Comparison of ENCODE assay signal across 12 cellular contexts in genomic region chr12:49552014-49552413, GRCh38. TPM values are rescaled to one million over a fixed set of nuclear protein-coding genes. Genes with fewer than 3 reads are reported as not detected.
DNase-seq lines count a peak whose midpoint lies in the region; ATAC-seq and TF ChIP-seq lines count a peak whose summit lies in the region.
"Had no signal": no experiment of that assay in that cellular context is flagged by ENCODE, and none has a peak within 500 bp of the region (broad histone marks: within the 10 kb centered on the region; RNA-seq: fewer than 3 reads in every experiment).

No MANE protein-coding gene starts in this region.

- BruUV-seq in MCF 10A (replicated peaks; lab: Mats Ljungman, UMichigan) = no TSS peak

- intact Hi-C loops in MCF 10A (cut with micrococcal nuclease) = loop anchor here (2.0 kb wide), 1 partner anchor 29 kb away; no protein-coding TSS in a partner anchor
- intact Hi-C loops in right cardiac atrium (cut with DNase I) = no loop called here

- H3K9me3 Mint-ChIP-seq in MCF 10A (ENCODE audit: unreplicated experiment) (no peaks in the 10 kb centered on the region), T-cell (no peaks in the 10 kb centered on the region)
- H3K9me3 Mint-ChIP-seq in activated naive CD8-positive, alpha-beta T cell treated with anti-CD3 and anti-CD28 coated beads for 36 hours = no peaks in the 10 kb centered on the region
- H3K9me3 Mint-ChIP-seq: activated T-cell treated with anti-CD3 and anti-CD28 coated beads, Interleukin-2, amount 50 U/mL, for 24 hours; neural crest cell had no signal

- CTCF ChIA-PET in MCF 10A (lab: Yijun Ruan, JAX) (interaction anchor here (1.0 to 4.8 kb wide), 6 partner anchors 19 to 255 kb away, joined by 4 to 34 read pairs (median 6); no protein-coding TSS in a partner anchor), T-cell (lab: Charles Lee) (interaction anchor here in 1 of 2 donors (1.2 kb wide), 1 partner anchor 31 kb away, joined by 3 read pairs; no protein-coding TSS in a partner anchor)

- H3K27me3 Mint-ChIP-seq in MCF 10A (ENCODE audit: insufficient read depth, unreplicated experiment) (peaks cover 15% of the 10 kb centered on the region), T-cell (peaks cover 0 to 22% of the 10 kb centered on the region in 2 donors)
- no peaks in the 10 kb centered on the region for H3K27me3 Mint-ChIP-seq in activated naive CD8-positive, alpha-beta T cell treated with anti-CD3 and anti-CD28 coated beads for 36 hours

- no peak overlapping the region for H3K27ac Mint-ChIP-seq in MCF 10A (ENCODE audit: low read depth, unreplicated experiment)
- H3K27ac Mint-ChIP-seq in T-cell = no peak overlapping the region
- no peak overlapping the region for H3K27ac Mint-ChIP-seq in activated naive CD8-positive, alpha-beta T cell treated with anti-CD3 and anti-CD28 coated beads for 36 hours
- H3K27ac Mint-ChIP-seq: activated T-cell treated with anti-CD3 and anti-CD28 coated beads, Interleukin-2, amount 50 U/mL, for 24 hours had no signal

- H3K36me3 Mint-ChIP-seq in MCF 10A (ENCODE audit: insufficient read depth, unreplicated experiment) (no peaks in the 10 kb centered on the region), T-cell (no peaks in the 10 kb centered on the region)
- no peaks in the 10 kb centered on the region for H3K36me3 Mint-ChIP-seq in activated naive CD8-positive, alpha-beta T cell treated with anti-CD3 and anti-CD28 coated beads for 36 hours

- H3K9me3 ChIP-seq in right cardiac atrium (ENCODE audit: control insufficient read depth, low read length) = no peaks in the 10 kb centered on the region

- 60% methylated on average over 7 of the region's 7 CpGs for WGBS in right cardiac atrium

- POLR2A ChIA-PET in MCF 10A (lab: Yijun Ruan, JAX) (interaction anchor here (0.8 to 3.3 kb wide), 4 partner anchors 12 to 87 kb away, joined by 3 to 19 read pairs (median 4); partner anchors contain the start of gene MCRS1), T-cell (lab: Charles Lee) (no interaction called here)

- peaks cover 4% of the 10 kb centered on the region for H3K4me1 ChIP-seq in right cardiac atrium (ENCODE audit: control insufficient read depth, insufficient read depth, low read length)

- ATAC-seq in right cardiac atrium (peak; percentile 16 to 32), T-cell (replicated peaks in 1 of 4) (no peak)
- ATAC-seq: activated CD4-positive, CD25-positive, alpha-beta regulatory T cell treated with anti-CD3 and anti-CD28 coated beads, Interleukin-2, amount 50 U/mL, for 24 hours had no signal

- no peaks in the 10 kb centered on the region for H3K27me3 ChIP-seq in right cardiac atrium (ENCODE audit: control insufficient read depth, insufficient read depth)

- no peak overlapping the region for H3K4me3 ChIP-seq in right cardiac atrium (ENCODE audit: low read length)

- DNase-seq in NCI-H2171 treated with DMSO at 0.1 percent for 48 hours (lab: John Stamatoyannopoulos, UW) = peak; percentile 26
- no peak for DNase-seq in NCI-H2171 (lab: John Stamatoyannopoulos, UW)
- DNase-seq in MCF 10A (ENCODE audit: unreplicated experiment) = peak; percentile 57
- peak in 1 of 3 donors; percentile 60 for DNase-seq in right cardiac atrium
- peak; percentile 16 for DNase-seq in stromal cell of bone marrow (ENCODE audit: low read depth)
- no peak for DNase-seq in T-cell
- no peak for DNase-seq in GM19238 (ENCODE audit: insufficient read length, low spot score)
- no peak for DNase-seq in activated naive CD8-positive, alpha-beta T cell treated with anti-CD3 and anti-CD28 coated beads for 36 hours
- DNase-seq: activated T-cell treated with anti-CD3 and anti-CD28 coated beads, Interleukin-2, amount 50 U/mL, for 24 hours; NCI-H1930 had no signal

- H3K27ac ChIP-seq in right cardiac atrium (ENCODE audit: low read length) = peak overlapping the region; percentile 16

- H3K4me3 Mint-ChIP-seq in MCF 10A (ENCODE audit: unreplicated experiment) = no peak overlapping the region
- no peak overlapping the region for H3K4me3 Mint-ChIP-seq in T-cell
- no peak overlapping the region for H3K4me3 Mint-ChIP-seq in activated naive CD8-positive, alpha-beta T cell treated with anti-CD3 and anti-CD28 coated beads for 36 hours
- H3K4me3 Mint-ChIP-seq: activated T-cell treated with anti-CD3 and anti-CD28 coated beads, Interleukin-2, amount 50 U/mL, for 24 hours; neural crest cell had no signal

- TF ChIP-seq CTCF in MCF 10A (IDR thresholded peaks at IDR 0.05; ENCODE audit: unreplicated experiment) = no peak

- peaks cover 13% of the 10 kb centered on the region for H3K4me1 Mint-ChIP-seq in MCF 10A (ENCODE audit: insufficient read depth, unreplicated experiment)
- H3K4me1 Mint-ChIP-seq in T-cell = peaks cover 7 to 12% (median 10%) of the 10 kb centered on the region in 3 donors
- peaks cover 27% of the 10 kb centered on the region for H3K4me1 Mint-ChIP-seq in activated naive CD8-positive, alpha-beta T cell treated with anti-CD3 and anti-CD28 coated beads for 36 hours

RNA-seq across cellular contexts. Expression of gene KCNH3, which starts 13.2 kb away (rescaled TPM):
- total RNA-seq in MCF 10A (2022) (not detected in 2 replicates), right cardiac atrium (1 to 10 TPM in 3 of 4 donors, under 1 TPM in 1; 0.75 to 4.4 (median 1.2) TPM), T-cell (1 to 10 TPM; 3.4 to 8.0 (median 5.5) TPM)
- 1.6 TPM for polyA plus RNA-seq in right cardiac atrium
- total RNA-seq in activated naive CD8-positive, alpha-beta T cell treated with anti-CD3 and anti-CD28 coated beads for 36 hours = 10 to 100 TPM; 10.2 to 10.9 TPM

RNA-seq across cellular contexts. Expression of gene MCRS1, which starts 15.9 kb away (rescaled TPM):
- total RNA-seq in MCF 10A (2022) (34.3 and 58.7 TPM in 2 replicates), right cardiac atrium (100 to 1,000 TPM in 1 of 4 donors, 10 to 100 TPM in 3; 81.7 to 115 (median 87.0) TPM), T-cell (10 to 100 TPM; 66.1 to 89.0 (median 85.7) TPM)
- polyA plus RNA-seq in right cardiac atrium = 72.3 TPM
- total RNA-seq in activated naive CD8-positive, alpha-beta T cell treated with anti-CD3 and anti-CD28 coated beads for 36 hours = 10 to 100 TPM; 73.6 to 78.2 TPM

RNA-seq across cellular contexts. Expression of gene FAM186B, which starts 53.4 kb away (rescaled TPM):
- 0.30 and 0.64 TPM in 2 replicates for total RNA-seq in MCF 10A (2022)
- total RNA-seq in right cardiac atrium = under 1 TPM; 0.17 to 0.74 (median 0.43) TPM
- polyA plus RNA-seq in right cardiac atrium = 0.16 TPM
- under 1 TPM in 4 of 5 donors, not detected in 1; 0.32 to 0.65 (median 0.34) TPM for total RNA-seq in T-cell
- total RNA-seq in activated naive CD8-positive, alpha-beta T cell treated with anti-CD3 and anti-CD28 coated beads for 36 hours = under 1 TPM; 0.14 to 0.41 TPM

Comparison
In these comparisons a context has a peak if more than half of its experiments do, and no peak if none do; other contexts are left out.
1. DNase-seq: peak in NCI-H2171 treated with DMSO at 0.1 percent for 48 hours (single experiment), MCF 10A (single experiment) and stromal cell of bone marrow (single experiment); none in NCI-H2171 (single experiment), T-cell (0 of 34), GM19238 (single experiment) and activated naive CD8-positive, alpha-beta T cell treated with anti-CD3 and anti-CD28 coated beads for 36 hours (single experiment).
2. ATAC-seq: peak in right cardiac atrium (2 of 2); none in T-cell (0 of 4).